In genomic region chr3:197027896-197028710, GRCh38 we compare ENCODE assay signal across 10 cellular contexts. TPM values are rescaled to one million over a fixed set of nuclear protein-coding genes. Genes with fewer than 3 reads are reported as not detected.
A peak's percentile ranks its signal among the peaks of the same experiment; 100 is the strongest.
DNase-seq lines count a peak whose midpoint lies in the region; ATAC-seq and TF ChIP-seq lines count a peak whose summit lies in the region.
"Had no signal": no experiment of that assay in that cellular context is flagged by ENCODE, and none has a peak within 500 bp of the region (broad histone marks: within the 10 kb centered on the region; RNA-seq: fewer than 3 reads in every experiment).

No MANE protein-coding gene starts in this region.

- H3K4me3 ChIP-seq in PC-9 (peak overlapping the region; percentile 82; the same call in 1 of the 2 replicates), esophagus muscularis mucosa (peak overlapping the region; percentile 55 to 72 (median 58)), suprapubic skin (peak overlapping the region; percentile 48)

- 80% methylated on average over 12 of the region's 21 CpGs for WGBS in esophagus muscularis mucosa
- WGBS in suprapubic skin = 63% methylated on average over 2 of the region's 21 CpGs

- H3K36me3 Mint-ChIP-seq in activated naive CD4-positive, alpha-beta T cell treated with anti-CD3 and anti-CD28 coated beads, Interleukin-2, amount 10 ng/mL, durations not matched to agents 7 days and 5 days = peaks cover 2% of the 10 kb centered on the region

- no peaks in the 10 kb centered on the region for H3K9me3 Mint-ChIP-seq in activated naive CD4-positive, alpha-beta T cell treated with anti-CD3 and anti-CD28 coated beads, Interleukin-2, amount 10 ng/mL, durations not matched to agents 7 days and 5 days

- H4K20me1 ChIP-seq in PC-9 (ENCODE audit: insufficient read depth) = no peaks in the 10 kb centered on the region

- DNase-seq in activated naive CD4-positive, alpha-beta T cell treated with anti-CD3 and anti-CD28 coated beads, Interleukin-2, amount 10 ng/mL, durations not matched to agents 7 days and 5 days = no peak
- no peak for DNase-seq in activated naive CD4-positive, alpha-beta T cell treated with Interleukin-2 at 50 U/mL for 16 hours
- DNase-seq in PC-9 (peak in 1 of 2 experiments; percentile 55), esophagus muscularis mucosa (ENCODE audit: extremely low spot score) (no peak), suprapubic skin (ENCODE audit: low spot score in 2 of 2) (no peak), DMS79 treated with DMSO at 0.1 percent for 48 hours (lab: John Stamatoyannopoulos, UW) (no peak), LoVo (ENCODE audit: low spot score) (no peak)
- DNase-seq: stimulated activated CD4-positive, alpha-beta T cell treated with anti-CD3 and anti-CD28 coated beads, Interleukin-1b, Interleukin-23, amount 100 ng/mL, for 48 hours had no signal

- TSS peak; percentile 35 for BruUV-seq in PC-9 (replicated peaks; lab: Mats Ljungman, UMichigan)

- H3K4me3 Mint-ChIP-seq in activated naive CD4-positive, alpha-beta T cell treated with anti-CD3 and anti-CD28 coated beads, Interleukin-2, amount 10 ng/mL, durations not matched to agents 7 days and 5 days = peak overlapping the region; percentile 77

- CTCF ChIA-PET in activated naive CD4-positive, alpha-beta T cell treated with anti-CD3 and anti-CD28 coated beads, Interleukin-2, amount 10 ng/mL, durations not matched to agents 7 days and 5 days (lab: Charles Lee) = interaction anchor here (0.8 to 1.9 kb wide), 2 partner anchors 23 to 190 kb away, joined by 3 to 5 read pairs; no protein-coding TSS in a partner anchor
- CTCF ChIA-PET in PC-9 (lab: Charles Lee) = interaction anchor here (0.5 to 0.8 kb wide), 3 partner anchors 25 to 807 kb away, joined by 3 read pairs; no protein-coding TSS in a partner anchor

- intact Hi-C loops in PC-9 (cut with micrococcal nuclease; ENCODE audit: unreplicated experiment) = loop anchor here (2.0 kb wide), 1 partner anchor 49 kb away; no protein-coding TSS in a partner anchor
- intact Hi-C loops in esophagus muscularis mucosa (cut with DNase I) = no loop called here

- H3K36me3 ChIP-seq in PC-9 (ENCODE audit: low read depth) (no peaks in the 10 kb centered on the region), esophagus muscularis mucosa (no peaks in the 10 kb centered on the region), suprapubic skin (no peaks in the 10 kb centered on the region)
- H3K36me3 ChIP-seq: cardiac muscle cell had no signal

- H3K27me3 ChIP-seq in PC-9 (ENCODE audit: insufficient read depth, low read depth) (no peaks in the 10 kb centered on the region), esophagus muscularis mucosa (peaks cover 0 to 54% (median 12%) of the 10 kb centered on the region in 4 donors), suprapubic skin (peaks cover 3% of the 10 kb centered on the region)

- H3K9me2 ChIP-seq in PC-9 (ENCODE audit: insufficient read depth) = no peaks in the 10 kb centered on the region

- no peak overlapping the region for H3K27ac Mint-ChIP-seq in activated naive CD4-positive, alpha-beta T cell treated with anti-CD3 and anti-CD28 coated beads, Interleukin-2, amount 10 ng/mL, durations not matched to agents 7 days and 5 days

- no peak overlapping the region for H3K27ac ChIP-seq in PC-9
- peak overlapping the region in 3 of 4 donors; percentile 14 to 74 (median 26) for H3K27ac ChIP-seq in esophagus muscularis mucosa (replicated peaks in 1 of 4)
- peak overlapping the region; percentile 55 for H3K27ac ChIP-seq in suprapubic skin
- H3K27ac ChIP-seq: cardiac muscle cell had no signal

- H3K27me3 Mint-ChIP-seq in activated naive CD4-positive, alpha-beta T cell treated with anti-CD3 and anti-CD28 coated beads, Interleukin-2, amount 10 ng/mL, durations not matched to agents 7 days and 5 days = peaks cover 68% of the 10 kb centered on the region

- TF ChIP-seq EP300 in esophagus muscularis mucosa (IDR thresholded peaks at IDR 0.05) (no peak), suprapubic skin (IDR thresholded peaks at IDR 0.05) (no peak)

- peak overlapping the region; percentile 89 for H3K4me2 ChIP-seq in PC-9

- H3K9me3 ChIP-seq in PC-9 (ENCODE audit: insufficient read depth, low read depth) (no peaks in the 10 kb centered on the region), esophagus muscularis mucosa (no peaks in the 10 kb centered on the region), suprapubic skin (no peaks in the 10 kb centered on the region)

- H3K4me1 Mint-ChIP-seq in activated naive CD4-positive, alpha-beta T cell treated with anti-CD3 and anti-CD28 coated beads, Interleukin-2, amount 10 ng/mL, durations not matched to agents 7 days and 5 days = peaks cover 19% of the 10 kb centered on the region

- ATAC-seq in activated CD4-positive, CD25-positive, alpha-beta regulatory T cell treated with anti-CD3 and anti-CD28 coated beads, Interleukin-2, amount 50 U/mL, for 24 hours = no peak

- no peak for TF ChIP-seq POLR2A in esophagus muscularis mucosa (IDR thresholded peaks at IDR 0.05; ENCODE audit: low read depth)
- TF ChIP-seq POLR2A in suprapubic skin (IDR thresholded peaks at IDR 0.05) = no peak

- peaks cover 15% of the 10 kb centered on the region for H3F3A ChIP-seq in PC-9 (ENCODE audit: insufficient read depth, low read depth)

- H3K79me2 ChIP-seq in PC-9 (ENCODE audit: low read depth) = no peaks in the 10 kb centered on the region

- no peak for TF ChIP-seq CTCF in PC-9 (conservative IDR thresholded peaks at IDR 0.05)
- no peak for TF ChIP-seq CTCF in esophagus muscularis mucosa (IDR thresholded peaks at IDR 0.05)
- no peak for TF ChIP-seq CTCF in suprapubic skin (IDR thresholded peaks at IDR 0.05)

- 0 out of 2 replicates have a peak overlapping the region, but pooled peaks have one; percentile 92 for H2AFZ ChIP-seq in PC-9

- H3K4me1 ChIP-seq in PC-9 (replicated peaks; ENCODE audit: insufficient read depth) (peaks cover 19% of the 10 kb centered on the region), esophagus muscularis mucosa (peaks cover 26 to 31% (median 28%) of the 10 kb centered on the region in 4 donors), suprapubic skin (peaks cover 39% of the 10 kb centered on the region)

- POLR2A ChIA-PET in PC-9 (lab: Charles Lee; ENCODE audit: unreplicated experiment) = interaction anchor here (0.6 kb wide), 1 partner anchor 451 kb away, joined by 4 read pairs; no protein-coding TSS in a partner anchor

RNA-seq across cellular contexts. Expression of gene MELTF, which starts 1.5 kb away (rescaled TPM):
- total RNA-seq in PC-9 (2021) (154 and 202 TPM in 2 replicates), esophagus muscularis mucosa (1 to 10 TPM; 3.6 to 9.1 (median 4.5) TPM), suprapubic skin (10 to 100 TPM; 21.0 to 68.7 (median 34.4) TPM)

RNA-seq across cellular contexts. Expression of gene PIGZ, which starts 59.5 kb away (rescaled TPM):
- total RNA-seq in PC-9 (2021) (2.1 and 5.6 TPM in 2 replicates), esophagus muscularis mucosa (10 to 100 TPM; 12.9 to 18.2 (median 15.4) TPM), suprapubic skin (10 to 100 TPM; 11.0 to 17.4 (median 13.3) TPM)
